Comparison of ENCODE assay signal across 8 cellular contexts in the genomic region with DNA sequence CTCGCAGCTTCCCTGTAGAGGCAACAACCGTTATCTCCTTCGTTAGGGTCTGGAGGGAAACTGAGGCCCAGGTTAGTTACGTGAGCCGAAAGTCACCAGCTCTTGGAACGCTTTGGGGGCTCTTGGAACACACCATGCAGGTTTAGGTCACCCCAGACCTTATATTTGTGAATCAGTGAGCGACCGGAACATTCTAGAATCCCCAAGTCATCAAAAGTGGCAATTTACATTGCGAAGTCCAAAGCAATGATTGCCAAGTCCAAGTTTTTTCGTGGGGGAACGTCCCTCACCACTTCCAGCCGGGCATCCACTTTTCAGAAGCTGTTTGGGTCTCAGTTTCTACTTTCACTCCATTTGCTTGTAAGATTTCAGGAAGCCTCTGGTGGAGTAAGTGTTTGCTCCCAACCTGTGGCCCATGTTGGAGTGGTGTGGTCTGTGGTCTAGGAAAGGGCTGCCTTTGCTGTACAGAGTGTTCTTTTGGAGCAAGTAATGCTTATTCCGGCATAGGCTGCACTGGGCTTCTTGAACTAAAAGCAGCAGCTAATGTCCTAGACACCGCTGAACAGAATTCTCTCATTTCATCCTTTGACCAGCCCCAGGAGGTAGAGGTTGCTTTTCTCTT. TPM values are rescaled to one million over a fixed set of nuclear protein-coding genes. Genes with fewer than 3 reads are reported as not detected.
DNase-seq lines count a peak whose midpoint lies in the region; ATAC-seq and TF ChIP-seq lines count a peak whose summit lies in the region.

No MANE protein-coding gene starts in this region.

- no peak for DNase-seq in GM12864 (ENCODE audit: low read depth)
- DNase-seq in SW480 (ENCODE audit: low spot score) = peak; percentile 32
- DNase-seq in esophagus squamous epithelium (lab: John Stamatoyannopoulos, UW) = no peak
- no peak for DNase-seq in trophoblast cell
- DNase-seq in iPS-NIHi11 (ENCODE audit: low spot score) = no peak
- DNase-seq in inferior parietal cortex (ENCODE audit: extremely low spot score) = no peak
- no peak for DNase-seq in NCI-H2029 (lab: John Stamatoyannopoulos, UW)

- H3K18ac ChIP-seq in trophoblast cell (ENCODE audit: low read length) = peak overlapping the region; percentile 72

- peak overlapping the region; percentile 51 for H2BK5ac ChIP-seq in trophoblast cell (ENCODE audit: low read depth, low read length, poor library complexity)

- no peak overlapping the region for H3K23ac ChIP-seq in trophoblast cell (ENCODE audit: low read length)

- no peak for ATAC-seq in HG03565 (IDR thresholded peaks at IDR 0.05; ENCODE audit: unreplicated experiment)

- peak overlapping the region; percentile 87 for H2BK120ac ChIP-seq in trophoblast cell (ENCODE audit: insufficient read depth, low read length, poor library complexity)

- H3K4ac ChIP-seq in trophoblast cell (ENCODE audit: low read depth, low read length) = no peak overlapping the region

- peaks cover 11% of the 10 kb centered on the region for H3K79me1 ChIP-seq in trophoblast cell (ENCODE audit: low read length)

- peak overlapping the region; percentile 65 for H2BK12ac ChIP-seq in trophoblast cell (ENCODE audit: low read length)

- intact Hi-C loops in esophagus squamous epithelium (cut with DNase I) = no loop called here

- TF ChIP-seq CTCF in GM12864 (IDR thresholded peaks at IDR 0.05; ENCODE audit: low read depth, low read length, missing control alignments) = no peak
- no peak for TF ChIP-seq CTCF in esophagus squamous epithelium (IDR thresholded peaks at IDR 0.05)

- peak overlapping the region; percentile 93 for H2AFZ ChIP-seq in trophoblast cell (ENCODE audit: insufficient read depth, low read length, poor library complexity)

- peak overlapping the region; percentile 83 for H4K12ac ChIP-seq in trophoblast cell (ENCODE audit: low read depth, low read length)

- H3K36me3 ChIP-seq in esophagus squamous epithelium (no peaks in the 10 kb centered on the region), trophoblast cell (ENCODE audit: control insufficient read depth in 1 of 2, insufficient read depth in 2 of 2, low read length in 2 of 2) (no peaks in the 10 kb centered on the region)

- H3K79me2 ChIP-seq in trophoblast cell (ENCODE audit: control insufficient read depth, insufficient read depth, low read length, poor library complexity) = peaks cover 5% of the 10 kb centered on the region

- no peak overlapping the region for H3K9ac ChIP-seq in trophoblast cell (ENCODE audit: low read length)

- peak overlapping the region; percentile 80 for H4K8ac ChIP-seq in trophoblast cell (ENCODE audit: low read depth, low read length)

- H3K4me1 ChIP-seq in esophagus squamous epithelium (peaks cover 9 to 30% (median 10%) of the 10 kb centered on the region in 3 donors), trophoblast cell (ENCODE audit: control insufficient read depth in 1 of 2, insufficient read depth in 2 of 2, low read length in 2 of 2) (peaks cover 5 to 10% of the 10 kb centered on the region in 2 experiments)

- peak overlapping the region; percentile 89 to 91 (median 90) for H3K27ac ChIP-seq in esophagus squamous epithelium
- no peak overlapping the region for H3K27ac ChIP-seq in trophoblast cell (ENCODE audit: low read depth, low read length)

- WGBS in esophagus squamous epithelium, 2 donors = 35 to 38% methylated on average over 8 of the region's 14 CpGs
- no CpG with 5 or more reads among the region's 14 CpGs for WGBS in trophoblast cell (ENCODE audit: extremely low coverage, insufficient coverage, insufficient read length)

- H3K14ac ChIP-seq in trophoblast cell (ENCODE audit: low read length) = peak overlapping the region; percentile 69

- no peak overlapping the region for H2AK5ac ChIP-seq in trophoblast cell (ENCODE audit: low read length)

- peaks cover 0 to 13% (median 0%) of the 10 kb centered on the region in 4 donors for H3K27me3 ChIP-seq in esophagus squamous epithelium
- H3K27me3 ChIP-seq in trophoblast cell (ENCODE audit: insufficient read depth, low read length) = peaks cover 5% of the 10 kb centered on the region

- H4K91ac ChIP-seq in trophoblast cell (ENCODE audit: low read depth, low read length) = peak overlapping the region; percentile 97

- H3K4me2 ChIP-seq in trophoblast cell (ENCODE audit: low read length) = peak overlapping the region; percentile 81

- H3K4me3 ChIP-seq in GM12864 (ENCODE audit: low read depth, low read length) (peak overlapping the region; percentile 68), esophagus squamous epithelium (peak overlapping the region; percentile 56 to 66 (median 58)), trophoblast cell (ENCODE audit: low read depth, low read length) (peak overlapping the region; percentile 68)

- no peak for TF ChIP-seq POLR2A in esophagus squamous epithelium (IDR thresholded peaks at IDR 0.05)

- H3K9me3 ChIP-seq in esophagus squamous epithelium = no peaks in the 10 kb centered on the region
- no peaks in the 10 kb centered on the region for H3K9me3 ChIP-seq in trophoblast cell (ENCODE audit: insufficient read depth, low read depth, low read length)

RNA-seq across cellular contexts. Expression of gene SPRY4, which starts 32.8 kb away (rescaled TPM):
- 1 to 10 TPM; 1.9 to 7.1 (median 4.4) TPM for total RNA-seq in esophagus squamous epithelium
- 39.3 and 41.0 TPM in 2 replicates for polyA plus RNA-seq in trophoblast cell (2013)
